ENCODE assay signal across 10 cellular contexts in the genomic region with DNA sequence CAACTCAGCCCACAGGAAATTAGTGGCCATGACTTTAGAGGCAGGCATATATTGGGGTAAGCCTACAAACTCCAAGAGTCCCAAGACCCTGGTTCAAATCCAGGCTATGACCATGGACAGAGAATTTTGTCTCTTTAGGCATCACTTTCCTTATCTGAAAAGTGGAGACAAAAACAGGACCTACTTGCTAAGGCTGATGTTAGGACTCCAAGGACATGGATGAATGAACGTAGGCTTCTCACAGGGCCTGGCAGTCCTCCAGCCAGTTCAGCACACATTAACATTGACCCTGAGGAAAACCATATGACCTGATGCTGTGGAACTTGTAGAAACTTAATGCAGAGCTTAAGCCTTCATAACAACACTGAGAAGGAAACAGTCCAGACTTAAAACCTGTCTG. TPM values are rescaled to one million over a fixed set of nuclear protein-coding genes. Genes with fewer than 3 reads are reported as not detected.
A peak's percentile ranks its signal among the peaks of the same experiment; 100 is the strongest.
DNase-seq lines count a peak whose midpoint lies in the region; ATAC-seq and TF ChIP-seq lines count a peak whose summit lies in the region.
"Had no signal": no experiment of that assay in that cellular context is flagged by ENCODE, and none has a peak within 500 bp of the region (broad histone marks: within the 10 kb centered on the region; RNA-seq: fewer than 3 reads in every experiment).

No MANE protein-coding gene starts in this region.

- DNase-seq in SJSA1 (ENCODE audit: low read depth in 1 of 2, low spot score in 2 of 2) (no peak), fibroblast of peridontal ligament (ENCODE audit: extremely low read depth) (peak; percentile 55), psoas muscle (no peak), gastrocnemius medialis (no peak), DMS79 treated with DMSO at 0.1 percent for 48 hours (lab: John Stamatoyannopoulos, UW) (no peak)
- DNase-seq: NCI-H524 treated with DMSO at 0.1 percent for 48 hours had no signal

- TF ChIP-seq POLR2A in gastrocnemius medialis (IDR thresholded peaks at IDR 0.05), result no peak
- TF ChIP-seq POLR2A in GM18505 (IDR thresholded peaks at IDR 0.05; ENCODE audit: borderline replicate concordance, extremely low read depth, insufficient read depth, insufficient read length), result no peak

- no peaks in the 10 kb centered on the region for H3K36me3 ChIP-seq in ES-I3 (ENCODE audit: insufficient read depth, low read length)
- H3K36me3 ChIP-seq in SJSA1, result peaks cover 29% of the 10 kb centered on the region
- no peaks in the 10 kb centered on the region for H3K36me3 ChIP-seq in psoas muscle (ENCODE audit: insufficient read depth in 1 of 2, low read depth in 1 of 2)
- no peaks in the 10 kb centered on the region for H3K36me3 ChIP-seq in gastrocnemius medialis

- H3K27me3 ChIP-seq in SJSA1 (replicated peaks) (no peaks in the 10 kb centered on the region), psoas muscle (ENCODE audit: insufficient read depth in 3 of 3, low read length in 2 of 3) (no peaks in the 10 kb centered on the region), gastrocnemius medialis (no peaks in the 10 kb centered on the region)

- no peak for TF ChIP-seq CTCF in psoas muscle (IDR thresholded peaks at IDR 0.05)
- no peak for TF ChIP-seq CTCF in gastrocnemius medialis (IDR thresholded peaks at IDR 0.05 in 4 of 5, conservative IDR thresholded peaks at IDR 0.05 in 1 of 5)

- H3K4me1 ChIP-seq in ES-I3 (ENCODE audit: insufficient read depth, low read length) (peaks cover 3% of the 10 kb centered on the region; the same call in 1 of the 2 replicates), SJSA1 (replicated peaks) (peaks cover 35% of the 10 kb centered on the region), psoas muscle (no peaks in the 10 kb centered on the region), gastrocnemius medialis (peaks cover 4 to 8% of the 10 kb centered on the region in 2 donors)

- intact Hi-C loops in psoas muscle (cut with DNase I), result no loop called here
- intact Hi-C loops in gastrocnemius medialis (cut with DNase I; ENCODE audit: low total_unique reads), result no loop called here

- 0 out of 2 replicates have a peak overlapping the region, but pooled peaks have one; percentile 70 for H3K9ac ChIP-seq in ES-I3 (ENCODE audit: low read depth, low read length)

- H3K27ac ChIP-seq in SJSA1 (no peak overlapping the region), psoas muscle (no peak overlapping the region), gastrocnemius medialis (no peak overlapping the region)

- ATAC-seq in psoas muscle (no peak), GM18861 (IDR thresholded peaks at IDR 0.05; ENCODE audit: unreplicated experiment) (no peak), gastrocnemius medialis (no peak), GM18505 (IDR thresholded peaks at IDR 0.05; ENCODE audit: unreplicated experiment) (no peak)

- H3K4me3 ChIP-seq in SJSA1 (peak overlapping the region; percentile 93), psoas muscle (peak overlapping the region; percentile 82), gastrocnemius medialis (no peak overlapping the region)

- 42 to 72% (median 55%) methylated on average over 1 of the region's 1 CpG for WGBS in psoas muscle, 3 donors

- in situ Hi-C loops in gastrocnemius medialis (cut with MboI; ENCODE audit: low sequenced_read_pairs in 4 of 4), result no loop called here

- H3K9me3 ChIP-seq in ES-I3 (ENCODE audit: control insufficient read depth, insufficient read depth, low read length) (peaks cover 3% of the 10 kb centered on the region; the same call in 1 of the 2 replicates), SJSA1 (replicated peaks) (no peaks in the 10 kb centered on the region), psoas muscle (no peaks in the 10 kb centered on the region), gastrocnemius medialis (no peaks in the 10 kb centered on the region)

RNA-seq across cellular contexts. Expression of a gene that starts 1.4 kb away (rescaled TPM):
- 81.4 and 90.2 TPM in 2 replicates for total RNA-seq in SJSA1 (2014; rRNA removed; shearing (Covaris generic))
- total RNA-seq in psoas muscle, result 1 to 10 TPM; 5.4 to 9.5 (median 6.8) TPM
- polyA plus RNA-seq in psoas muscle, result 1 to 10 TPM; 3.9 to 5.8 (median 4.7) TPM
- 10 to 100 TPM in 2 of 4 donors, 1 to 10 TPM in 2; 7.0 to 12.9 (median 9.7) TPM for total RNA-seq in gastrocnemius medialis

RNA-seq across cellular contexts. Expression of a gene that starts 2.4 kb away (rescaled TPM):
- total RNA-seq in SJSA1 (2014; rRNA removed; shearing (Covaris generic)), result 40.9 and 45.4 TPM in 2 replicates
- total RNA-seq in psoas muscle, result 1 to 10 TPM; 1.7 to 3.4 (median 2.5) TPM
- polyA plus RNA-seq in psoas muscle, result 1 to 10 TPM in 2 of 3 donors, under 1 TPM in 1; 0.58 to 1.5 (median 1.4) TPM
- total RNA-seq in gastrocnemius medialis, result 1 to 10 TPM; 1.8 to 4.0 (median 2.9) TPM

RNA-seq across cellular contexts. Expression of a gene that starts 21.8 kb away (rescaled TPM):
- 54.7 and 84.9 TPM in 2 replicates for total RNA-seq in SJSA1 (2014; rRNA removed; shearing (Covaris generic))
- 10 to 100 TPM; 12.2 to 19.3 (median 17.7) TPM for total RNA-seq in psoas muscle
- polyA plus RNA-seq in psoas muscle, result 10 to 100 TPM; 18.3 to 27.5 (median 22.5) TPM
- 10 to 100 TPM; 13.8 to 27.6 (median 23.1) TPM for total RNA-seq in gastrocnemius medialis

RNA-seq across cellular contexts. Expression of a gene that starts 23.4 kb away (rescaled TPM):
- not detected in 2 replicates for total RNA-seq in SJSA1 (2014; rRNA removed; shearing (Covaris generic))
- total RNA-seq in psoas muscle (not detected), gastrocnemius medialis (under 1 TPM in 1 of 4 donors, not detected in 3; 0.31 TPM)
- polyA plus RNA-seq in psoas muscle, result under 1 TPM in 1 of 3 donors, not detected in 2; 0.04 TPM
- total RNA-seq: lung microvascular endothelial cell had no signal

RNA-seq across cellular contexts. Expression of a gene that starts 27.7 kb away (rescaled TPM):
- 1.1 and 2.2 TPM in 2 replicates for total RNA-seq in SJSA1 (2014; rRNA removed; shearing (Covaris generic))
- total RNA-seq in psoas muscle (10 to 100 TPM; 19.4 to 55.0 (median 43.5) TPM), gastrocnemius medialis (100 to 1,000 TPM in 3 of 4 donors, 10 to 100 TPM in 1; 88.8 to 135 (median 113) TPM)
- 10 to 100 TPM in 2 of 3 donors, 1 to 10 TPM in 1; 9.4 to 30.3 (median 25.8) TPM for polyA plus RNA-seq in psoas muscle

Comparison
In these comparisons a context has a peak if more than half of its experiments do, and no peak if none do; other contexts are left out.
1. H3K4me3 ChIP-seq: peak in SJSA1 (single experiment) and psoas muscle (single experiment); none in gastrocnemius medialis (0 of 4).